Comparison of ENCODE assay signal across 17 cellular contexts in genomic region chr12:19819231-19819630, GRCh38.
"Had no signal": no experiment of that assay in that cellular context is flagged by ENCODE, and none has a peak within 500 bp of the region (broad histone marks: within the 10 kb centered on the region; RNA-seq: fewer than 3 reads in every experiment).

No MANE protein-coding gene starts in this region.

- H3K4me3 ChIP-seq: breast epithelium, esophagus muscularis mucosa, neural progenitor cell, sigmoid colon had no signal

- H3K27ac ChIP-seq: breast epithelium, esophagus muscularis mucosa, neural progenitor cell, sigmoid colon had no signal

- H3K4me1 ChIP-seq: breast epithelium, esophagus muscularis mucosa, neural progenitor cell, sigmoid colon had no signal

- DNase-seq: activated CD4-positive, alpha-beta T cell treated with anti-CD3 and anti-CD28 coated beads, Interleukin-2, amount 10 ng/mL, durations not matched to agents 7 days and 5 days; activated CD8-positive, alpha-beta memory T cell treated with anti-CD3 and anti-CD28 coated beads, Interleukin-2, amount 50 U/mL, for 4 hours; activated CD8-positive, alpha-beta T cell treated with anti-CD3 and anti-CD28 coated beads, Interleukin-2, amount 10 ng/mL, durations not matched to agents 7 days and 5 days; activated naive CD4-positive, alpha-beta T cell treated with anti-CD3 and anti-CD28 coated beads for 36 hours; activated T-cell treated with anti-CD3 and anti-CD28 coated beads, Interleukin-2, amount 50 U/mL, for 4 hours; anterior cingulate cortex; dermis blood vessel endothelial cell; effector memory CD4-positive, alpha-beta T cell; mesendoderm; naive thymus-derived CD4-positive, alpha-beta T cell; sigmoid colon; stimulated activated CD4-positive, alpha-beta T cell treated with anti-CD3 and anti-CD28 coated beads, Interleukin-4, amount 100 ng/mL, for 4 hours had no signal

- H3K27me3 ChIP-seq: breast epithelium, esophagus muscularis mucosa, neural progenitor cell, sigmoid colon had no signal

- H3K9me3 ChIP-seq: breast epithelium, esophagus muscularis mucosa, sigmoid colon had no signal

- ATAC-seq: activated CD4-positive, CD25-positive, alpha-beta regulatory T cell treated with anti-CD3 and anti-CD28 coated beads, Interleukin-2, amount 50 U/mL, for 24 hours; activated CD8-positive, alpha-beta T cell treated with anti-CD3 and anti-CD28 coated beads, Interleukin-2, amount 10 ng/mL, durations not matched to agents 7 days and 5 days; activated T-cell treated with anti-CD3 and anti-CD28 coated beads, Interleukin-2, amount 50 U/mL, for 4 hours; naive thymus-derived CD4-positive, alpha-beta T cell; stimulated activated memory B cell treated with anti-CD40 and anti-IgM and Interleukin-4, amounts not matched to agents 10 μg/mL and 1 μg/mL and 100 μg/mL, for 72 hours had no signal

- H3K36me3 ChIP-seq: breast epithelium, esophagus muscularis mucosa, neural progenitor cell, sigmoid colon had no signal
